1 cellular context compared by ENCODE assay signal in the genomic region with DNA sequence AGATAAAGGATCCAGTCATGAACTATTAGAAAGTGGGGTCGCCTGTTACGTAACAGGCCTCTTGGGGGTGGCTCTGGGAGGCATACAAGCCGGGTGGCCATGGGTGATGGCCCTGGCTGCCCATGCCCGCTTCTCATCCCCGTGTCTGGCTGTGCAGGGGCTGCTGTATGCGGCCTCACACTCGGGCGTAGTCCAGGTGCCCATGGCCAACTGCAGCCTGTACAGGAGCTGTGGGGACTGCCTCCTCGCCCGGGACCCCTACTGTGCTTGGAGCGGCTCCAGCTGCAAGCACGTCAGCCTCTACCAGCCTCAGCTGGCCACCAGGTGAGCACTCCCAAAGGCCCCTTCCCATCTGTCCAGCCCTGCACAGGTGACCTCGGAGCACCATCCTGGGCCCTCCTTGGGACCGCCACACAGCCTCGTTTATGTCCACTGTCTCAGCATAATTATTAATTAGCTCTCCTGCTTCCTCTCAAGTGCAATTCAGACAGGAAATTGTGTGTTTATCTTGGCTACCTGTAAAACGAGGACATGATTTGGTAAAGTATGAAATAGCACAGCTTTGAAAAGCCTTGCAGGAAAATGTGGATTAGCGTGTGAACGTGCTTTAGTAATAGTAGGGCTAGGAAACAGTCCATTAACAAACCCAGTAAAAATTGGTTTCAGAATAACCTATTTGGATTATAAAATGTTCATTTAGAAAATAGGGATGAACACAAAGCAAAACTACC.
A peak's percentile ranks its signal among the peaks of the same experiment; 100 is the strongest.
TF ChIP-seq lines count a peak whose summit lies in the region.

No MANE protein-coding gene starts in this region.

TF ChIP-seq in HEK293, 187 proteins besides CTCF, POLR2A, EP300 and RAD21 (continued from another document):
- TF ChIP-seq PRDM6 (tag by site-specific recombination; IDR thresholded peaks at IDR 0.05) (peak; percentile 58; the same call in 1 of the 2 replicates), ZNF423 (tag by site-specific recombination; IDR thresholded peaks at IDR 0.05) (peak; percentile 63; the same call in 1 of the 2 replicates), ZNF16 (tag by site-specific recombination; IDR thresholded peaks at IDR 0.05; ENCODE audit: low read depth) (no peak), ZNF221 (tag by site-specific recombination; IDR thresholded peaks at IDR 0.05; ENCODE audit: borderline replicate concordance) (no peak), GLIS1 (tag by site-specific recombination; IDR thresholded peaks at IDR 0.05) (peak; percentile 65), ZBTB8A (tag by site-specific recombination; IDR thresholded peaks at IDR 0.05) (0 out of 2 replicates have a peak, but pooled peaks have one; percentile 14), PRDM1 (tag by site-specific recombination; IDR thresholded peaks at IDR 0.05) (no peak), EGR2 (tag by site-specific recombination; IDR thresholded peaks at IDR 0.05; ENCODE audit: low read depth) (no peak), ZNF311 (tag by site-specific recombination; IDR thresholded peaks at IDR 0.05; ENCODE audit: borderline replicate concordance) (no peak)
- TF ChIP-seq, protein P1, sequence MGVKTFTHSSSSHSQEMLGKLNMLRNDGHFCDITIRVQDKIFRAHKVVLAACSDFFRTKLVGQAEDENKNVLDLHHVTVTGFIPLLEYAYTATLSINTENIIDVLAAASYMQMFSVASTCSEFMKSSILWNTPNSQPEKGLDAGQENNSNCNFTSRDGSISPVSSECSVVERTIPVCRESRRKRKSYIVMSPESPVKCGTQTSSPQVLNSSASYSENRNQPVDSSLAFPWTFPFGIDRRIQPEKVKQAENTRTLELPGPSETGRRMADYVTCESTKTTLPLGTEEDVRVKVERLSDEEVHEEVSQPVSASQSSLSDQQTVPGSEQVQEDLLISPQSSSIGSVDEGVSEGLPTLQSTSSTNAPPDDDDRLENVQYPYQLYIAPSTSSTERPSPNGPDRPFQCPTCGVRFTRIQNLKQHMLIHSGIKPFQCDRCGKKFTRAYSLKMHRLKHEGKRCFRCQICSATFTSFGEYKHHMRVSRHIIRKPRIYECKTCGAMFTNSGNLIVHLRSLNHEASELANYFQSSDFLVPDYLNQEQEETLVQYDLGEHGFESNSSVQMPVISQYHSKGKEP (tag by site-specific recombination; IDR thresholded peaks at IDR 0.05) = peak; percentile 24; the same call in 1 of the 2 replicates
